8 cellular contexts compared by ENCODE assay signal in the genomic region with DNA sequence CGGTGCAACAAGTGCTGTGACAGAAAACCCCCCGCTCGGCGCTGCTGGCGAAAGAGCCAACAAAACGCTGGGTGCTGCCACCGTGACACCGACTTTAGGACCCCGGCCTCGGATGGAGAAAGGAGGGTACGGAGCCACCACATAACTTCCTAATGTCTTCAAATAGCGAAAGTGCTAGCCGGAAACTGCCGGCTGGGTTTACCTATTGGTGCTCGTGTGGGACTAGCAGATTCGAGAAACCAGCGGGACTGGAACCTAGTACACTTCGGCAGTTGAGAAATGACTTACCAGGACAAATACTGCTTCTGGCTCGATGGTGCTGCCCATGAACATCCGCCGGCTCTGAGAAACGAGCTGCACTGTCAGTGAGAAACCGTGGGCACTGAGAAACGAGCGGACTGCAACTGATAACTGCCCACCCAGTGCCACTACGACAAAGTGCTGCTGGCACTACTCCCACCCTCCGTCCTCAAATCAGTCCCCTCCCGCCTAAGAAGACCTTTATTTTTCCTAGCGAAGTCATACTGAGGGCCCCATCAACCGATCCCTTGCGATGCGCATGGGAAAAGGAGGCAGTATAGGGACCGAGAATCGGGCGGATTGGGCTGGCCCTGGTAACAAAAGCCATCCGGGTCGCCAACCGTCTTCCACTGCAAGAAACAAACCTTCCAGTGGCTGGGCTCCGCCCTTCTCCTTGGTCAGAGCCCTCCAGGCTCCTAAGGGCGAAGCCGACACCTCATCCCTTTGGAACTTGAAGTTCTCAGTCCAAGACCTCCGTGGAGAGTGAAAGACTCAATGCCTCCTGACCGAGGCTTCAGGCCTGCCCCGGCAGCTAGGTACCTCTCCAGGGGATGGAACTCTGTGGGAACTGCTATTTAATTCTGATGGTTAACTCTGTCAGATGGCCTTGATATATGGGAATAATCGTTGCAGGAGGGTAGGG. TPM values are rescaled to one million over a fixed set of nuclear protein-coding genes. Genes with fewer than 3 reads are reported as not detected.
DNase-seq lines count a peak whose midpoint lies in the region; ATAC-seq and TF ChIP-seq lines count a peak whose summit lies in the region.

No MANE protein-coding gene starts in this region.

- no peak for TF ChIP-seq EP300 in esophagus muscularis mucosa (IDR thresholded peaks at IDR 0.05)

- peak overlapping the region; percentile 89 for H4K5ac ChIP-seq in IMR-90 (ENCODE audit: low read depth, low read length)

- H4K91ac ChIP-seq in IMR-90 (ENCODE audit: insufficient read depth, low read depth, low read length): peak overlapping the region; percentile 95

- H3K56ac ChIP-seq in IMR-90 (ENCODE audit: extremely low read depth, insufficient read depth, low read length): peak overlapping the region; percentile 94

- H3K79me1 ChIP-seq in IMR-90 (ENCODE audit: low read depth in 1 of 2, low read length in 2 of 2): peaks cover 9 to 48% of the 10 kb centered on the region in 2 experiments; a peak in 3 of 4 replicates

- peaks cover 4% of the 10 kb centered on the region for H3K4me1 ChIP-seq in IMR-90 (ENCODE audit: control insufficient read depth, insufficient read depth, low read length)
- H3K4me1 ChIP-seq in esophagus muscularis mucosa: peaks cover 22 to 47% (median 37%) of the 10 kb centered on the region in 4 donors

- POLR2A ChIA-PET in IMR-90 (lab: Charles Lee; ENCODE audit: unreplicated experiment): interaction anchor here (0.6 to 1.2 kb wide), 2 partner anchors 59 to 60 kb away, joined by 3 read pairs; no protein-coding TSS in a partner anchor

- H2AFZ ChIP-seq in IMR-90 (replicated peaks; ENCODE audit: low read length, poor library complexity): peak overlapping the region; percentile 87

- H2AK5ac ChIP-seq in IMR-90 (ENCODE audit: low read depth, low read length): peak overlapping the region; percentile 94

- TF ChIP-seq CTCF in IMR-90 (conservative IDR thresholded peaks at IDR 0.05; ENCODE audit: low read depth, low read length) (no peak), esophagus muscularis mucosa (IDR thresholded peaks at IDR 0.05) (no peak)

- TF ChIP-seq POLR2A in IMR-90 (IDR thresholded peaks at IDR 0.05; ENCODE audit: low read depth, low read length) (peak; percentile 89), esophagus muscularis mucosa (IDR thresholded peaks at IDR 0.05; ENCODE audit: low read depth) (no peak)

- peak overlapping the region; percentile 84 for H2BK5ac ChIP-seq in IMR-90 (ENCODE audit: low read depth, low read length, poor library complexity, severe bottlenecking)

- peaks cover 7% of the 10 kb centered on the region; the same call in 1 of the 2 replicates for H3K9me1 ChIP-seq in IMR-90 (ENCODE audit: insufficient read depth, low read length)

- ATAC-seq in GM21447 (IDR thresholded peaks at IDR 0.05; ENCODE audit: unreplicated experiment) (peak; percentile 44), IMR-90 (ENCODE audit: low read depth) (peak; percentile 56)

- H2BK120ac ChIP-seq in IMR-90 (ENCODE audit: low read depth, low read length): peak overlapping the region; percentile 79

- no peak for TF ChIP-seq RAD21 in IMR-90 (IDR thresholded peaks at IDR 0.05; ENCODE audit: low read length)

- no peaks in the 10 kb centered on the region for H4K20me1 ChIP-seq in IMR-90 (ENCODE audit: insufficient read depth, low read length)

- peak overlapping the region; percentile 68 for H3K4me2 ChIP-seq in IMR-90 (ENCODE audit: low read depth, low read length)

- peak overlapping the region; percentile 95 for H2AK9ac ChIP-seq in IMR-90 (replicated peaks; ENCODE audit: low read depth, low read length, poor library complexity)

- peak overlapping the region; percentile 84 for H2BK20ac ChIP-seq in IMR-90 (ENCODE audit: low read depth, low read length)

- CTCF ChIA-PET in IMR-90 (lab: Yijun Ruan, JAX): interaction anchor here (0.6 to 1.4 kb wide), 3 partner anchors 12 to 404 kb away, joined by 3 read pairs; no protein-coding TSS in a partner anchor

- peak overlapping the region; percentile 98 for H3K23ac ChIP-seq in IMR-90 (ENCODE audit: low read depth, low read length)

- H3K36me3 ChIP-seq in IMR-90 (ENCODE audit: control insufficient read depth, insufficient read depth, low read length): peaks cover 8% of the 10 kb centered on the region
- H3K36me3 ChIP-seq in esophagus muscularis mucosa: peaks cover 6 to 25% (median 17%) of the 10 kb centered on the region in 4 donors

- H2BK15ac ChIP-seq in IMR-90 (ENCODE audit: low read depth, low read length): peak overlapping the region; percentile 46

- no peaks in the 10 kb centered on the region for H3K27me3 ChIP-seq in IMR-90 (ENCODE audit: control insufficient read depth, insufficient read depth, low read length)
- no peaks in the 10 kb centered on the region for H3K27me3 ChIP-seq in esophagus muscularis mucosa

- peak overlapping the region; percentile 91 to 97 for H4K8ac ChIP-seq in IMR-90 (ENCODE audit: low read depth in 2 of 2, low read length in 2 of 2)

- H3K14ac ChIP-seq in IMR-90 (replicated peaks; ENCODE audit: low read depth, low read length): peak overlapping the region; percentile 95

- H3K4ac ChIP-seq in IMR-90 (ENCODE audit: low read depth, low read length): peak overlapping the region; percentile 95

- H3K9me3 ChIP-seq in IMR-90 (ENCODE audit: control insufficient read depth, insufficient read depth, low read length) (no peaks in the 10 kb centered on the region), esophagus muscularis mucosa (no peaks in the 10 kb centered on the region)

- WGBS in IMR-90 (ENCODE audit: extremely low coverage in 2 of 2, insufficient read length in 1 of 2), 2 experiments: 0% methylated on average over 14 of the region's 45 CpGs; no CpG with 5 or more reads in 1 of the 2 experiments
- under 1% methylated on average over 32 of the region's 45 CpGs for WGBS in esophagus muscularis mucosa

- no TSS peak for BruUV-seq in IMR-90 (replicated peaks; lab: Mats Ljungman, UMichigan)

- H3K18ac ChIP-seq in IMR-90 (ENCODE audit: low read depth, low read length): peak overlapping the region; percentile 76

- in situ Hi-C loops in Caki2 (cut with HindIII; ENCODE audit: low pct_unique_long_range_greater_than_20kb, low sequenced_read_pairs) (no loop called here), IMR-90 (cut with MboI; ENCODE audit: low sequenced_read_pairs) (no loop called here)

- peak overlapping the region; percentile 99 for H3K9ac ChIP-seq in IMR-90 (ENCODE audit: low read depth, low read length)

- intact Hi-C loops in IMR-90 (cut with micrococcal nuclease): loop anchor here (1.0 to 5.0 kb wide), 5 partner anchors 38 to 415 kb away; a partner anchor contains a TSS
- intact Hi-C loops in esophagus muscularis mucosa (cut with DNase I): no loop called here

- H3K27ac ChIP-seq in IMR-90 (ENCODE audit: insufficient read depth, low read length): peak overlapping the region; percentile 88
- peak overlapping the region; percentile 97 to 99 (median 98) for H3K27ac ChIP-seq in esophagus muscularis mucosa (replicated peaks in 1 of 4)

- H3K4me3 ChIP-seq in IMR-90 (ENCODE audit: insufficient read depth, low read depth, low read length) (peak overlapping the region; percentile 69), esophagus muscularis mucosa (peak overlapping the region; percentile 77 to 89 (median 86))

- dilution Hi-C loops in IMR-90 (cut with HindIII; ENCODE audit: low sequenced_read_pairs, unreplicated experiment): no loop called here

- DNase-seq in Caki2 (ENCODE audit: low read depth) (peak; percentile 81), IMR-90 (peak; percentile 91), OCI-M2 (lab: John Stamatoyannopoulos, UW; ENCODE audit: unreplicated experiment) (peak; percentile 63), esophagus muscularis mucosa (ENCODE audit: extremely low spot score) (peak; percentile 97), myocyte (ENCODE audit: low read depth) (peak; percentile 95)
- peak; percentile 93 for DNase-seq in activated T-cell treated with anti-CD3 and anti-CD28 coated beads, Interleukin-2, amount 50 U/mL, for 1 hour
- DNase-seq in stimulated activated CD8-positive, alpha-beta memory T cell treated with anti-CD3 and anti-CD28 coated beads, Interleukin-7, amount 100 ng/mL, for 4 hours (ENCODE audit: low read depth in 2 of 2): peak; percentile 71 to 83

TF ChIP-seq in IMR-90, 13 proteins besides CTCF, POLR2A, EP300 and RAD21 (continues in another document):
- TF ChIP-seq BHLHE40 (IDR thresholded peaks at IDR 0.05; ENCODE audit: low read depth, low read length): peak; percentile 33; the same call in 1 of the 2 replicates
- no peak for TF ChIP-seq MAFK (IDR thresholded peaks at IDR 0.05; ENCODE audit: low read depth, low read length)
- TF ChIP-seq FOS (IDR thresholded peaks at IDR 0.05; ENCODE audit: low read depth, low read length): no peak
- TF ChIP-seq, protein P1, sequence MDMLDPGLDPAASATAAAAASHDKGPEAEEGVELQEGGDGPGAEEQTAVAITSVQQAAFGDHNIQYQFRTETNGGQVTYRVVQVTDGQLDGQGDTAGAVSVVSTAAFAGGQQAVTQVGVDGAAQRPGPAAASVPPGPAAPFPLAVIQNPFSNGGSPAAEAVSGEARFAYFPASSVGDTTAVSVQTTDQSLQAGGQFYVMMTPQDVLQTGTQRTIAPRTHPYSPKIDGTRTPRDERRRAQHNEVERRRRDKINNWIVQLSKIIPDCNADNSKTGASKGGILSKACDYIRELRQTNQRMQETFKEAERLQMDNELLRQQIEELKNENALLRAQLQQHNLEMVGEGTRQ (IDR thresholded peaks at IDR 0.05; ENCODE audit: low read depth, low read length): no peak

RNA-seq across cellular contexts. Expression of a gene that starts 27.0 kb away (rescaled TPM):
- 1.7 TPM in 1 of 2 replicates, not detected in the other for total RNA-seq in Caki2 (2014; rRNA removed; shearing (Covaris generic); ENCODE audit: low replicate concordance)
- 1.3 and 1.4 TPM in 2 replicates for total RNA-seq in IMR-90 (2012; rRNA removed)
- polyA plus RNA-seq in IMR-90 (2012; rRNA removed): 2.5 and 3.6 TPM in 2 replicates
- polyA plus RNA-seq in IMR-90 (2012; cell fraction: cytosol; rRNA removed): 3.5 and 4.5 TPM in 2 replicates
- 3.9 and 4.1 TPM in 2 replicates for polyA plus RNA-seq in IMR-90 (2012; cell fraction: nucleus; rRNA removed; ENCODE audit: low replicate concordance)
- total RNA-seq in esophagus muscularis mucosa: 1 to 10 TPM; 1.5 to 4.2 (median 2.0) TPM
- 0.86 and 0.88 TPM in 2 replicates for total RNA-seq in myocyte
- polyA plus RNA-seq in myocyte (2012): 1.0 TPM

RNA-seq across cellular contexts. Expression of a gene that starts 53.6 kb away (rescaled TPM):
- total RNA-seq in Caki2 (2014; rRNA removed; shearing (Covaris generic); ENCODE audit: low replicate concordance): 29.9 and 41.8 TPM in 2 replicates
- total RNA-seq in IMR-90 (2012; rRNA removed): 36.2 and 47.8 TPM in 2 replicates
- polyA plus RNA-seq in IMR-90 (2012; rRNA removed): 19.3 and 23.5 TPM in 2 replicates
- 7.0 and 7.7 TPM in 2 replicates for polyA plus RNA-seq in IMR-90 (2012; cell fraction: cytosol; rRNA removed)
- 9.7 and 45.5 TPM in 2 replicates for polyA plus RNA-seq in IMR-90 (2012; cell fraction: nucleus; rRNA removed; ENCODE audit: low replicate concordance)
- 10 to 100 TPM; 22.1 to 35.3 (median 23.7) TPM for total RNA-seq in esophagus muscularis mucosa
- total RNA-seq in myocyte: 37.9 and 41.5 TPM in 2 replicates
- 16.1 TPM for polyA plus RNA-seq in myocyte (2012)

Comparison
In these comparisons a context has a peak if more than half of its experiments do, and no peak if none do; other contexts are left out.
1. Peak in every context shown above with its lines: DNase-seq, ATAC-seq, H3K4me3 ChIP-seq and H3K27ac ChIP-seq.